In the genomic region with DNA sequence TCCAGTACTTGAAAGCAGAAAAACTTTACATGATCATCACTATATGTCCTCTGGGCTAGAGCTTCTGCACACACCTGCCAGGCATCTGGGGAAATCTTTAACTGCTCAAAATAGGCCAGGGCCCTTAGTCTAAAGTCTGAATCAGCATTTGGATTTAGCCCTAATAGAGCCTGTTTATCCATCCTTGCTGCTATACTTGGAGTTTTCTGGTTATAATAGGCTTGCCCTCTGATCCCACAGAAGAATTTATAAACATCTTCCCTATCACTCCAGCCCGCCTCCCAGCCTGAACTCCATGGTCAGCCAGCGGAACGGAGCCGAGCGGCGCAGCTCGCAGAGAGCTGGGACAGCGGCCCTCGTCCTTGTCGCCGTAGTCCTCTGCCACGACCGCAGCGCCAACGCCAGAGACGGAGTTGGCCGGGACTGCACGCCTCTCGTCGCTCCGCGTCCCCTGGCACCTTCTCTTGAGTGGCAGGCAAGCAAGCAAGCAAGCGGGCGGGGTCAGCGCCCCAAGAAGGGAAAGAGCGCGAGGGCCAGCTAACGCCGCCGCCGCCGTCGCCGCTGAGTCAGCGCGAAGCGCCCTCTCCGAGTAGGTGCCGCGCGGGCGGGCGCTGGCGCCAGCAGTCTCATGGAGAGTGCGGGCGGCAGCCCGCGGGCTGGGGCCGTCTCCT, we compare ENCODE assay signal across 8 cellular contexts. TPM values are rescaled to one million over a fixed set of nuclear protein-coding genes. Genes with fewer than 3 reads are reported as not detected.
A peak's percentile ranks its signal among the peaks of the same experiment; 100 is the strongest.
DNase-seq lines count a peak whose midpoint lies in the region; ATAC-seq and TF ChIP-seq lines count a peak whose summit lies in the region.

No MANE protein-coding gene starts in this region.

- ATAC-seq in GM19452 (IDR thresholded peaks at IDR 0.05; ENCODE audit: unreplicated experiment): no peak

- H3K27ac Mint-ChIP-seq in endothelial cell (ENCODE audit: unreplicated experiment): peak overlapping the region; percentile 61

- H2AK5ac ChIP-seq in mesendoderm (ENCODE audit: low read length): no peak overlapping the region

- no peak overlapping the region for H4K8ac ChIP-seq in mesendoderm (ENCODE audit: low read depth, low read length)

- H3K4me2 ChIP-seq in mesendoderm (ENCODE audit: low read length): peak overlapping the region; percentile 59

- no peak for TF ChIP-seq CTCF in endothelial cell (IDR thresholded peaks at IDR 0.05; ENCODE audit: unreplicated experiment)

- no peak overlapping the region for H3K27ac ChIP-seq in mesendoderm (ENCODE audit: low read depth, low read length)

- H3K9me3 Mint-ChIP-seq in endothelial cell (ENCODE audit: unreplicated experiment): no peaks in the 10 kb centered on the region

- peak overlapping the region; percentile 90 for H3K23ac ChIP-seq in mesendoderm (ENCODE audit: low read length)

- peak overlapping the region; percentile 96 for H3K56ac ChIP-seq in mesendoderm (ENCODE audit: low read length)

- no peak overlapping the region for H3K4me3 ChIP-seq in mesendoderm (ENCODE audit: low read length)

- H3K9ac ChIP-seq in mesendoderm (ENCODE audit: low read length): peak overlapping the region; percentile 74

- H3K27me3 Mint-ChIP-seq in endothelial cell (ENCODE audit: unreplicated experiment): no peaks in the 10 kb centered on the region

- no peak overlapping the region for H2BK5ac ChIP-seq in mesendoderm (ENCODE audit: low read length)

- H4K5ac ChIP-seq in mesendoderm (ENCODE audit: low read length): no peak overlapping the region

- H3K79me1 ChIP-seq in mesendoderm (ENCODE audit: low read length): no peaks in the 10 kb centered on the region

- WGBS in mesendoderm (ENCODE audit: extremely low coverage, insufficient coverage, low lambda C conversion rate): no CpG with 5 or more reads among the region's 49 CpGs

- no peak overlapping the region for H3K4ac ChIP-seq in mesendoderm (ENCODE audit: low read depth, low read length)

- no peaks in the 10 kb centered on the region for H3K36me3 Mint-ChIP-seq in endothelial cell (ENCODE audit: low read depth, unreplicated experiment)

- no peak overlapping the region for H2BK15ac ChIP-seq in mesendoderm (replicated peaks; ENCODE audit: low read depth)

- no peaks in the 10 kb centered on the region for H3K36me3 ChIP-seq in mesendoderm (ENCODE audit: control insufficient read depth, insufficient read depth, low read length)

- peaks cover 4% of the 10 kb centered on the region for H3K4me1 Mint-ChIP-seq in endothelial cell (ENCODE audit: unreplicated experiment)

- H3K18ac ChIP-seq in mesendoderm (ENCODE audit: low read length): no peak overlapping the region

- peak; percentile 14 for DNase-seq in GM19238 (ENCODE audit: insufficient read length, low spot score)
- DNase-seq in NCI-H2227 treated with DMSO at 0.1 percent for 48 hours (lab: John Stamatoyannopoulos, UW): peak; percentile 83
- peak; percentile 79 for DNase-seq in activated CD8-positive, alpha-beta memory T cell treated with anti-CD3 and anti-CD28 coated beads for 24 hours
- peak; percentile 68 for DNase-seq in endothelial cell (ENCODE audit: low spot score)
- DNase-seq in mesendoderm: peak; percentile 93
- DNase-seq in stimulated activated CD8-positive, alpha-beta memory T cell treated with anti-CD3 and anti-CD28 coated beads, Interleukin-12 subunit alpha, Interleukin-12 subunit beta, amount 100 ng/mL, for 4 hours (ENCODE audit: low read depth): peak; percentile 28
- DNase-seq in middle frontal gyrus (ENCODE audit: extremely low spot score, low spot score): no peak

- no peak overlapping the region for H2BK120ac ChIP-seq in mesendoderm (ENCODE audit: low read depth, low read length)

- H3K4me1 ChIP-seq in mesendoderm (ENCODE audit: control insufficient read depth, low read depth, low read length): no peaks in the 10 kb centered on the region

- H3K27me3 ChIP-seq in mesendoderm (ENCODE audit: insufficient read depth, low read length, poor library complexity): no peaks in the 10 kb centered on the region

- no peaks in the 10 kb centered on the region for H3K79me2 ChIP-seq in mesendoderm (ENCODE audit: control insufficient read depth, insufficient read depth, low read length)

- H3K4me3 Mint-ChIP-seq in endothelial cell (ENCODE audit: unreplicated experiment): no peak overlapping the region

RNA-seq across cellular contexts. Expression of a gene that starts 25.4 kb away (rescaled TPM):
- total RNA-seq in endothelial cell (ENCODE audit: unreplicated experiment): not detected
- polyA plus RNA-seq in mesendoderm (2013, experiment 1 of 2): not detected
- polyA plus RNA-seq in mesendoderm (2013, experiment 2 of 2): not detected
